In genomic region chr6:32622545-32623401, GRCh38 we compare ENCODE assay signal across 8 cellular contexts. TPM values are rescaled to one million over a fixed set of nuclear protein-coding genes. Genes with fewer than 3 reads are reported as not detected.
A peak's percentile ranks its signal among the peaks of the same experiment; 100 is the strongest.
DNase-seq lines count a peak whose midpoint lies in the region; ATAC-seq and TF ChIP-seq lines count a peak whose summit lies in the region.

No MANE protein-coding gene starts in this region.

- in situ Hi-C loops in astrocyte of the cerebellum (cut with HindIII; ENCODE audit: low sequenced_read_pairs): no loop called here

- CTCF ChIA-PET in CD4-positive, alpha-beta T cell (lab: Charles Lee): interaction anchor here (0.7 to 2.2 kb wide), 7 partner anchors 9 to 78 kb away, joined by 3 to 14 read pairs (median 4); partner anchors contain the start of gene HLA-DQB1

- peak in 7 of 10 experiments; percentile 8 to 35 (median 19) for DNase-seq in CD4-positive, alpha-beta T cell
- no peak for DNase-seq in RWPE2 (ENCODE audit: low spot score)
- no peak for DNase-seq in astrocyte of the cerebellum (ENCODE audit: low read depth)
- peak; percentile 54 for DNase-seq in left kidney (ENCODE audit: low read depth, low spot score)
- no peak for DNase-seq in tibial artery
- no peak for DNase-seq in SJCRH30

- no peaks in the 10 kb centered on the region for H3K9me3 ChIP-seq in CD4-positive, alpha-beta T cell (ENCODE audit: control insufficient read depth, low read length)
- H3K9me3 ChIP-seq in RWPE2 (ENCODE audit: severe bottlenecking): no peaks in the 10 kb centered on the region
- H3K9me3 ChIP-seq in tibial artery: peaks cover 0 to under 1% (median 0%) of the 10 kb centered on the region in 3 donors
- H3K9me3 ChIP-seq in SJCRH30 (replicated peaks): no peaks in the 10 kb centered on the region

- H3K4me3 ChIP-seq in RWPE2 (ENCODE audit: severe bottlenecking): no peak overlapping the region
- H3K4me3 ChIP-seq in astrocyte of the cerebellum (ENCODE audit: low read depth, low read length): no peak overlapping the region
- no peak overlapping the region for H3K4me3 ChIP-seq in tibial artery
- no peak overlapping the region for H3K4me3 ChIP-seq in SJCRH30

- peak; percentile 77 for ATAC-seq in CD4-positive, alpha-beta T cell (ENCODE audit: poor library complexity)
- ATAC-seq in HG03103 (IDR thresholded peaks at IDR 0.05; ENCODE audit: low read depth, unreplicated experiment): peak; percentile 48
- peak; percentile 70 for ATAC-seq in RWPE2 (ENCODE audit: low read depth)

- peak overlapping the region; percentile 13 for H3K4me3 Mint-ChIP-seq in CD4-positive, alpha-beta T cell

- H3K4me1 ChIP-seq in RWPE2 (ENCODE audit: insufficient read depth, poor library complexity, severe bottlenecking) (no peaks in the 10 kb centered on the region), tibial artery (no peaks in the 10 kb centered on the region), SJCRH30 (no peaks in the 10 kb centered on the region)

- H3K27me3 ChIP-seq in CD4-positive, alpha-beta T cell (ENCODE audit: control insufficient read depth, insufficient read depth, low read length): no peaks in the 10 kb centered on the region
- H3K27me3 ChIP-seq in RWPE2 (ENCODE audit: insufficient read depth, poor library complexity, severe bottlenecking) (no peaks in the 10 kb centered on the region), tibial artery (no peaks in the 10 kb centered on the region), SJCRH30 (no peaks in the 10 kb centered on the region)

- peak overlapping the region; percentile 49 for H3K27ac ChIP-seq in CD4-positive, alpha-beta T cell (ENCODE audit: low read depth, low read length)
- no peak overlapping the region for H3K27ac ChIP-seq in RWPE2 (ENCODE audit: poor library complexity, severe bottlenecking)
- H3K27ac ChIP-seq in tibial artery: no peak overlapping the region
- H3K27ac ChIP-seq in SJCRH30: no peak overlapping the region

- H3K9me3 Mint-ChIP-seq in CD4-positive, alpha-beta T cell: no peaks in the 10 kb centered on the region

- H3K4me1 Mint-ChIP-seq in CD4-positive, alpha-beta T cell (ENCODE audit: low read depth): peaks cover 57% of the 10 kb centered on the region

- intact Hi-C loops in CD4-positive, alpha-beta T cell (cut with DNase I, micrococcal nuclease): loop anchor here (1.0 to 5.0 kb wide), 7 partner anchors 44 to 245 kb away; partner anchors contain the start of gene HLA-DQB1 (in 2 of the 2)
- intact Hi-C loops in tibial artery (cut with DNase I; ENCODE audit: low total_unique reads): no loop called here

- H3K36me3 ChIP-seq in RWPE2 (ENCODE audit: low read depth) (no peaks in the 10 kb centered on the region), tibial artery (no peaks in the 10 kb centered on the region), SJCRH30 (no peaks in the 10 kb centered on the region)

- H3K36me3 Mint-ChIP-seq in CD4-positive, alpha-beta T cell (ENCODE audit: low read depth): no peaks in the 10 kb centered on the region

- no peaks in the 10 kb centered on the region for H3K27me3 Mint-ChIP-seq in CD4-positive, alpha-beta T cell

- H3K27ac Mint-ChIP-seq in CD4-positive, alpha-beta T cell: peak overlapping the region; percentile 91

- TF ChIP-seq POLR2A in GM19099 (IDR thresholded peaks at IDR 0.05; ENCODE audit: extremely low read depth, insufficient read length, low read depth): peak; percentile 45

- TF ChIP-seq CTCF in CD4-positive, alpha-beta T cell (IDR thresholded peaks at IDR 0.05): peak; percentile 45
- TF ChIP-seq CTCF in RWPE2 (IDR thresholded peaks at IDR 0.05; ENCODE audit: poor library complexity, severe bottlenecking): peak; percentile 24
- TF ChIP-seq CTCF in astrocyte of the cerebellum (IDR thresholded peaks at IDR 0.05; ENCODE audit: low read depth, low read length, missing control alignments): peak; percentile 10
- TF ChIP-seq CTCF in tibial artery (IDR thresholded peaks at IDR 0.05): peak; percentile 19 to 30

- POLR2A ChIA-PET in CD4-positive, alpha-beta T cell (lab: Charles Lee): interaction anchor here (0.6 to 2.3 kb wide), 11 partner anchors 10 to 1082 kb away, joined by 3 to 10 read pairs (median 4); partner anchors contain the start of gene HLA-DQB1

RNA-seq across cellular contexts. Expression of gene HLA-DQA1, which starts 14.4 kb away (rescaled TPM):
- 1 to 10 TPM; 5.9 to 6.9 TPM for total RNA-seq in CD4-positive, alpha-beta T cell
- total RNA-seq in SJCRH30 (2014; rRNA removed; shearing (Covaris generic)): not detected in 2 replicates

RNA-seq across cellular contexts. Expression of gene HLA-DRB1, which starts 33.1 kb away (rescaled TPM):
- total RNA-seq in CD4-positive, alpha-beta T cell: 10 to 100 TPM; 31.3 to 33.6 TPM
- not detected in 2 replicates for total RNA-seq in SJCRH30 (2014; rRNA removed; shearing (Covaris generic))

RNA-seq across cellular contexts. Expression of gene HLA-DQB1, which starts 43.7 kb away (rescaled TPM):
- total RNA-seq in CD4-positive, alpha-beta T cell: 10 to 100 TPM; 21.5 to 21.7 TPM
- total RNA-seq in SJCRH30 (2014; rRNA removed; shearing (Covaris generic)): not detected in 2 replicates

Comparison
In these comparisons a context has a peak if more than half of its experiments do, and no peak if none do; other contexts are left out.
1. DNase-seq: peak in CD4-positive, alpha-beta T cell (7 of 10) and left kidney (single experiment); none in RWPE2 (single experiment), astrocyte of the cerebellum (single experiment), tibial artery (0 of 2) and SJCRH30 (0 of 2).
2. RNA of gene HLA-DRB1, which starts 33.1 kb away (total RNA-seq): 31.3 to 33.6 TPM in CD4-positive, alpha-beta T cell; not detected in SJCRH30; every median in the first group is over 10 times any median in the second.
3. RNA of gene HLA-DQB1, which starts 43.7 kb away (total RNA-seq): 21.5 to 21.7 TPM in CD4-positive, alpha-beta T cell; not detected in SJCRH30; every median in the first group is over 10 times any median in the second.
4. Peak in every context shown above with its lines, with median percentiles within 50 percentile points of each other: ATAC-seq and CTCF ChIP-seq.